ENCODE assay signal across 1 cellular context in genomic region chr11:57662893-57663292, GRCh38.
TF ChIP-seq lines count a peak whose summit lies in the region.

No MANE protein-coding gene starts in this region.

TF ChIP-seq in HCT116, 20 proteins besides CTCF, POLR2A, EP300 and RAD21 (continued from another document):
- TF ChIP-seq REST (IDR thresholded peaks at IDR 0.05; ENCODE audit: low read depth) (no peak), EZH2phosphoT487 (IDR thresholded peaks at IDR 0.05; ENCODE audit: borderline replicate concordance) (no peak), SIN3A (IDR thresholded peaks at IDR 0.05; ENCODE audit: low read depth) (no peak), YY1 (IDR thresholded peaks at IDR 0.05; ENCODE audit: extremely low read depth, insufficient replicate concordance, low read depth, low read length) (no peak), ELF1 (IDR thresholded peaks at IDR 0.05; ENCODE audit: borderline replicate concordance, low read depth) (no peak), ZNF274 (IDR thresholded peaks at IDR 0.05; ENCODE audit: low read depth, low read length) (no peak)
